In genomic region chr10:93494494-93494893, GRCh38 we compare ENCODE assay signal across 2 cellular contexts.
TF ChIP-seq lines count a peak whose summit lies in the region.

No MANE protein-coding gene starts in this region.

TF ChIP-seq in HCT116, 20 proteins besides CTCF, POLR2A, EP300 and RAD21:
- no peak for TF ChIP-seq MAX (IDR thresholded peaks at IDR 0.05)
- no peak for TF ChIP-seq JUND (IDR thresholded peaks at IDR 0.05)
- TF ChIP-seq REST (IDR thresholded peaks at IDR 0.05; ENCODE audit: low read depth): no peak
- TF ChIP-seq ZFX (IDR thresholded peaks at IDR 0.05): no peak
- TF ChIP-seq CEBPB (IDR thresholded peaks at IDR 0.05; ENCODE audit: low read depth): no peak
- no peak for TF ChIP-seq ELF1 (IDR thresholded peaks at IDR 0.05; ENCODE audit: borderline replicate concordance, low read depth)
- TF ChIP-seq TCF7L2 (IDR thresholded peaks at IDR 0.05; ENCODE audit: borderline replicate concordance, extremely low read depth, insufficient read depth, insufficient read length): no peak
- TF ChIP-seq ZNF274 (IDR thresholded peaks at IDR 0.05; ENCODE audit: low read depth, low read length): no peak
- no peak for TF ChIP-seq ATF3 (IDR thresholded peaks at IDR 0.05)

TF ChIP-seq in HepG2, 621 proteins besides CTCF, POLR2A, EP300 and RAD21:
- TF ChIP-seq CENPX (CRISPR knock-in tag; IDR thresholded peaks at IDR 0.05): no peak
- TF ChIP-seq MTA1 (CRISPR knock-in tag; IDR thresholded peaks at IDR 0.05; ENCODE audit: borderline replicate concordance): no peak
- TF ChIP-seq SMAD9 (CRISPR knock-in tag; IDR thresholded peaks at IDR 0.05): no peak
